Comparison of ENCODE assay signal across 7 cellular contexts in the genomic region with DNA sequence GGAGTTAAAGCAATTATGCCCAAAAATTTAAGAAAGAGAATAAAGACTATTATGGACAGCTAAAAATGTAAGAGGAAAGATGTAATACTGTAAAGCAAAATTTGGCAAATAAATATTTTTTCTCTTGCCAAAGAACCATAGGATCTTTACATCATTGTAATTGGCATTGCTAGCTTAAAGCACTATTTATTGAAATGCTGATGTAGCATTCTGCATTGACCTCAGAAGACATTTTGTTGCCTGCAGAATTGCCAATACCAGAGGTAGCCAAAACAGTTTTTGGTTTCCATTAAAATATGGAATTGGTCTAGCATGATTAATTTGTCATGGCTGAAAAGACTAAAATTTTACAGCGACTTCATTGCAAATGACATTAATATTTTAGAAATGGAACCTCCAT.
"Had no signal": no experiment of that assay in that cellular context is flagged by ENCODE, and none has a peak within 500 bp of the region (broad histone marks: within the 10 kb centered on the region; RNA-seq: fewer than 3 reads in every experiment).

No MANE protein-coding gene starts in this region.

- H3K36me3 Mint-ChIP-seq: IgD-negative memory B cell had no signal

- H3K27ac ChIP-seq: HL-60, KMS-11 had no signal

- H3K9ac ChIP-seq: KMS-11 had no signal

- FAIRE-seq: HTR-8/SVneo, K562 had no signal

- H3K4me3 ChIP-seq: K562 had no signal

- H3K27ac Mint-ChIP-seq: IgD-negative memory B cell had no signal

- H3K4me2 ChIP-seq: KMS-11 had no signal

- H3K4me3 Mint-ChIP-seq: IgD-negative memory B cell had no signal

- DNase-seq: KBM-7, KG1 had no signal

- H3K4me1 Mint-ChIP-seq: IgD-negative memory B cell had no signal

- H3K9me3 Mint-ChIP-seq: IgD-negative memory B cell had no signal

- ATAC-seq: K562 had no signal
